In the genomic region with DNA sequence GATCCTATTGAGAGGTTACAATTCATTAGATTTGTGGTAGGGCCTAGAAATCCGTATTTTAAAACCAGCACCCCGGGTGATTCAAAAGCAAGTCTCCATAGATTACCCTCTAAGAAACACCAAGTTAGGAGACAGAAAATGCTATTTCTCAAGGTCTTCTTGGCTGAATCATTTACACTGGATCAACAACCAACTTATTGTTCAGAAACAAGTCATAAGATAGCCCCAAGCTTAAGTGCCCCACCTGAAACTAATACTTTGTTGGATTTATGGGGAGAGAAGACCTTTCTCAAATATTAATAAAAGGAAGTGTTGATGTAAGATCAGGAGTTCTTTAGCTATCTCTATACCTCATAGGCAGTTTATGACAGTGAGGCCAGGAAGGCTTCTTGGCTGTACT, we compare ENCODE assay signal across 18 cellular contexts.
DNase-seq lines count a peak whose midpoint lies in the region; ATAC-seq, FAIRE-seq and TF ChIP-seq lines count a peak whose summit lies in the region.
"Had no signal": no experiment of that assay in that cellular context is flagged by ENCODE, and none has a peak within 500 bp of the region (broad histone marks: within the 10 kb centered on the region; RNA-seq: fewer than 3 reads in every experiment).

No MANE protein-coding gene starts in this region.

- ATAC-seq in HepG2: no peak
- no peak for ATAC-seq in right lobe of liver
- ATAC-seq in HG03565 (IDR thresholded peaks at IDR 0.05; ENCODE audit: unreplicated experiment): no peak
- ATAC-seq in heart right ventricle: no peak
- ATAC-seq: CD8-positive, alpha-beta T cell; K562 had no signal

- H3K4me3 Mint-ChIP-seq in type B pancreatic cell: no peak overlapping the region
- H3K4me3 Mint-ChIP-seq: CD14-positive monocyte; CD8-positive, alpha-beta T cell had no signal

- H3K9me3 Mint-ChIP-seq in type B pancreatic cell: no peaks in the 10 kb centered on the region
- H3K9me3 Mint-ChIP-seq: CD8-positive, alpha-beta T cell had no signal

- peaks cover 4% of the 10 kb centered on the region for H3K36me3 Mint-ChIP-seq in type B pancreatic cell
- H3K36me3 Mint-ChIP-seq: CD14-positive monocyte; CD8-positive, alpha-beta T cell had no signal

- POLR2A ChIA-PET in HepG2 (lab: Yijun Ruan, JAX): interaction anchor here (1.2 to 4.8 kb wide), 4 partner anchors 9 to 35 kb away, joined by 3 to 52 read pairs (median 4); no protein-coding TSS in a partner anchor

- H3K9ac ChIP-seq in HepG2 (ENCODE audit: insufficient read depth, low read depth, low read length): peak overlapping the region; percentile 36; the same call in 1 of the 2 replicates
- H3K9ac ChIP-seq: GM23248 had no signal

- H4K20me1 ChIP-seq in HepG2 (ENCODE audit: insufficient read depth, low read length): no peaks in the 10 kb centered on the region

- no TSS peak for BruUV-seq in HepG2 (replicated peaks; lab: Mats Ljungman, UMichigan)

- H3K4me3 ChIP-seq in HepG2 (replicated peaks in 1 of 3; ENCODE audit: insufficient read depth in 1 of 3, low read depth in 2 of 3, low read length in 3 of 3) (peak overlapping the region in 2 of 3 experiments; percentile 14 to 31; a peak in 3 of 6 replicates), right lobe of liver (no peak overlapping the region), heart right ventricle (no peak overlapping the region)
- H3K4me3 ChIP-seq: GM23248, K562 had no signal

- DNase-seq in HepG2 (ENCODE audit: low spot score) (no peak), right lobe of liver (no peak), SK-MEL-5 (ENCODE audit: low read depth, low spot score) (peak; percentile 92), kidney tubule cell (ENCODE audit: low spot score) (peak; percentile 19), type B pancreatic cell (ENCODE audit: extremely low spot score, unreplicated experiment) (no peak), NCI-H1930 (lab: John Stamatoyannopoulos, UW) (no peak), heart right ventricle (no peak)
- DNase-seq: Caco-2; CD8-positive, alpha-beta T cell; DND-41; GF-D8; GM23248 had no signal

- H3K27me3 ChIP-seq in HepG2 (ENCODE audit: control insufficient read depth in 1 of 2, insufficient read depth in 2 of 2, low read length in 2 of 2) (no peaks in the 10 kb centered on the region), right lobe of liver (no peaks in the 10 kb centered on the region), heart right ventricle (no peaks in the 10 kb centered on the region)

- TF ChIP-seq EP300 in HepG2 (IDR thresholded peaks at IDR 0.05; ENCODE audit: low read depth in 2 of 2, low read length in 2 of 2): no peak
- no peak for TF ChIP-seq EP300 in HepG2 (CRISPR knock-in tag; IDR thresholded peaks at IDR 0.05; ENCODE audit: borderline replicate concordance)

- H2AFZ ChIP-seq in HepG2 (ENCODE audit: low read length): no peak overlapping the region
- H2AFZ ChIP-seq: GM23248 had no signal

- peaks cover 5% of the 10 kb centered on the region for H3K79me2 ChIP-seq in HepG2 (ENCODE audit: insufficient read depth, low read length)

- no peak for TF ChIP-seq RAD21 in HepG2 (CRISPR knock-in tag; IDR thresholded peaks at IDR 0.05)

- no peaks in the 10 kb centered on the region for H3K9me3 ChIP-seq in HepG2 (ENCODE audit: low read length)
- H3K9me3 ChIP-seq in right lobe of liver: no peaks in the 10 kb centered on the region
- H3K9me3 ChIP-seq in heart right ventricle: no peaks in the 10 kb centered on the region
- H3K9me3 ChIP-seq: Caco-2 had no signal

- CTCF ChIA-PET in HepG2 (lab: Yijun Ruan, JAX; ENCODE audit: low intra/inter-chr PET ratio, low total read pairs): no interaction called here

- H3K4me2 ChIP-seq in HepG2 (ENCODE audit: low read depth, low read length): peak overlapping the region; percentile 74

- TF ChIP-seq CTCF in HepG2 (CRISPR knock-in tag; IDR thresholded peaks at IDR 0.05) (no peak), right lobe of liver (IDR thresholded peaks at IDR 0.05) (no peak), type B pancreatic cell (conservative IDR thresholded peaks at IDR 0.05) (no peak), heart right ventricle (IDR thresholded peaks at IDR 0.05) (no peak)

- FAIRE-seq in HepG2 (lab: Jason Lieb, UNC): no peak
- FAIRE-seq: H54, K562 had no signal

- intact Hi-C loops in HepG2 (cut with micrococcal nuclease; ENCODE audit: unreplicated experiment): loop anchor here (10.0 kb wide), 1 partner anchor 240 kb away; no protein-coding TSS in a partner anchor
- intact Hi-C loops in right lobe of liver (cut with DNase I): loop anchor here (10.0 kb wide), 1 partner anchor 50 kb away; no protein-coding TSS in a partner anchor
- intact Hi-C loops in heart right ventricle (cut with DNase I): loop anchor here in 7 of 10 donors (5.0 to 10.0 kb wide), 3 partner anchors 270 to 350 kb away; a partner anchor contains a TSS

- H3K4me1 Mint-ChIP-seq in type B pancreatic cell (ENCODE audit: unreplicated experiment): peaks cover 61% of the 10 kb centered on the region
- H3K4me1 Mint-ChIP-seq: CD14-positive monocyte had no signal

- H3K36me3 ChIP-seq in HepG2 (replicated peaks in 1 of 2; ENCODE audit: control insufficient read depth in 1 of 2, insufficient read depth in 2 of 2, low read length in 2 of 2) (no peaks in the 10 kb centered on the region), right lobe of liver (no peaks in the 10 kb centered on the region), heart right ventricle (no peaks in the 10 kb centered on the region)

- H3K4me1 ChIP-seq in HepG2 (ENCODE audit: insufficient read depth, low read length) (peaks cover 97% of the 10 kb centered on the region), right lobe of liver (peaks cover 0 to 25% (median 12%) of the 10 kb centered on the region in 4 donors), heart right ventricle (peaks cover 7 to 40% (median 24%) of the 10 kb centered on the region in 9 donors)

- TF ChIP-seq POLR2A in HepG2 (IDR thresholded peaks at IDR 0.05; ENCODE audit: insufficient read depth in 1 of 2, low read depth in 2 of 2, low read length in 2 of 2) (no peak), right lobe of liver (IDR thresholded peaks at IDR 0.05) (no peak)

- H3K27ac Mint-ChIP-seq in type B pancreatic cell: peak overlapping the region; percentile 44
- H3K27ac Mint-ChIP-seq: CD14-positive monocyte; CD8-positive, alpha-beta T cell had no signal

- no peaks in the 10 kb centered on the region for H3K27me3 Mint-ChIP-seq in type B pancreatic cell

- WGBS in HepG2 (ENCODE audit: low lambda C conversion rate): 76% methylated on average over 2 of the region's 2 CpGs
- WGBS in right lobe of liver (ENCODE audit: insufficient coverage, low coverage, low lambda C conversion rate, missing lambda C conversion rate): 71% methylated on average over 2 of the region's 2 CpGs
- 92 to 96% methylated on average over 2 of the region's 2 CpGs for WGBS in heart right ventricle, 2 donors

- in situ Hi-C loops in HepG2 (cut with HindIII; ENCODE audit: extremely low pct_ligation_motif_present, low pct_unique_long_range_greater_than_20kb): loop anchor here (5.0 to 10.0 kb wide), 3 partner anchors 33 to 270 kb away; no protein-coding TSS in a partner anchor
- in situ Hi-C loops in SK-MEL-5 (cut with HindIII; ENCODE audit: low pct_unique_long_range_greater_than_20kb, low sequenced_read_pairs): loop anchor here (25.0 kb wide), 1 partner anchor 238 kb away; no protein-coding TSS in a partner anchor

- H3K27ac ChIP-seq in HepG2 (ENCODE audit: extremely low read length, insufficient read depth, low read length) (peak overlapping the region; percentile 14), right lobe of liver (no peak overlapping the region), heart right ventricle (no peak overlapping the region)
- H3K27ac ChIP-seq: 22Rv1, GM23248, HL-60 had no signal

TF ChIP-seq in HepG2, 621 proteins besides CTCF, POLR2A, EP300 and RAD21 (continues in another document):
- TF ChIP-seq NFRKB (IDR thresholded peaks at IDR 0.05) (no peak), KAT7 (CRISPR knock-in tag; IDR thresholded peaks at IDR 0.05; ENCODE audit: borderline replicate concordance) (no peak), NFE2L1 (CRISPR knock-in tag; IDR thresholded peaks at IDR 0.05; ENCODE audit: borderline replicate concordance) (no peak), TBX2 (CRISPR knock-in tag; IDR thresholded peaks at IDR 0.05; ENCODE audit: borderline replicate concordance) (no peak), FOXM1 (CRISPR knock-in tag; IDR thresholded peaks at IDR 0.05) (no peak)
- TF ChIP-seq, protein P1, sequence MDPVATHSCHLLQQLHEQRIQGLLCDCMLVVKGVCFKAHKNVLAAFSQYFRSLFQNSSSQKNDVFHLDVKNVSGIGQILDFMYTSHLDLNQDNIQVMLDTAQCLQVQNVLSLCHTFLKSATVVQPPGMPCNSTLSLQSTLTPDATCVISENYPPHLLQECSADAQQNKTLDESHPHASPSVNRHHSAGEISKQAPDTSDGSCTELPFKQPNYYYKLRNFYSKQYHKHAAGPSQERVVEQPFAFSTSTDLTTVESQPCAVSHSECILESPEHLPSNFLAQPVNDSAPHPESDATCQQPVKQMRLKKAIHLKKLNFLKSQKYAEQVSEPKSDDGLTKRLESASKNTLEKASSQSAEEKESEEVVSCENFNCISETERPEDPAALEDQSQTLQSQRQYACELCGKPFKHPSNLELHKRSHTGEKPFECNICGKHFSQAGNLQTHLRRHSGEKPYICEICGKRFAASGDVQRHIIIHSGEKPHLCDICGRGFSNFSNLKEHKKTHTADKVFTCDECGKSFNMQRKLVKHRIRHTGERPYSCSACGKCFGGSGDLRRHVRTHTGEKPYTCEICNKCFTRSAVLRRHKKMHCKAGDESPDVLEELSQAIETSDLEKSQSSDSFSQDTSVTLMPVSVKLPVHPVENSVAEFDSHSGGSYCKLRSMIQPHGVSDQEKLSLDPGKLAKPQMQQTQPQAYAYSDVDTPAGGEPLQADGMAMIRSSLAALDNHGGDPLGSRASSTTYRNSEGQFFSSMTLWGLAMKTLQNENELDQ (CRISPR knock-in tag; IDR thresholded peaks at IDR 0.05; ENCODE audit: borderline replicate concordance): no peak

Comparison
In these comparisons a context has a peak if more than half of its experiments do, and no peak if none do; other contexts are left out.
1. H3K4me3 ChIP-seq: peak in HepG2 (2 of 3); none in right lobe of liver (0 of 3) and heart right ventricle (0 of 10).
2. DNase-seq: peak in SK-MEL-5 (single experiment) and kidney tubule cell (single experiment); none in HepG2 (single experiment), right lobe of liver (0 of 3), type B pancreatic cell (single experiment), NCI-H1930 (0 of 2) and heart right ventricle (0 of 2).